In genomic region chr5:156451505-156451904, GRCh38 we compare ENCODE assay signal across 8 cellular contexts.
"Had no signal": no experiment of that assay in that cellular context is flagged by ENCODE, and none has a peak within 500 bp of the region (broad histone marks: within the 10 kb centered on the region; RNA-seq: fewer than 3 reads in every experiment).

No MANE protein-coding gene starts in this region.

- H2AFZ ChIP-seq: GM23248 had no signal

- H3K27ac ChIP-seq: GM23248, KMS-11 had no signal

- H3K9ac ChIP-seq: GM23248, KMS-11 had no signal

- H3K36me3 ChIP-seq: HAP-1 had no signal

- H3K4me3 ChIP-seq: GM23248, HAP-1 had no signal

- H3K4me2 ChIP-seq: KMS-11 had no signal

- H3K9me3 ChIP-seq: HAP-1 had no signal

- ATAC-seq: HCT116 had no signal

- DNase-seq: GM23248, GOT3, H7, HFFc6, KBM-7 had no signal
